Comparison of ENCODE assay signal across 8 cellular contexts in the genomic region with DNA sequence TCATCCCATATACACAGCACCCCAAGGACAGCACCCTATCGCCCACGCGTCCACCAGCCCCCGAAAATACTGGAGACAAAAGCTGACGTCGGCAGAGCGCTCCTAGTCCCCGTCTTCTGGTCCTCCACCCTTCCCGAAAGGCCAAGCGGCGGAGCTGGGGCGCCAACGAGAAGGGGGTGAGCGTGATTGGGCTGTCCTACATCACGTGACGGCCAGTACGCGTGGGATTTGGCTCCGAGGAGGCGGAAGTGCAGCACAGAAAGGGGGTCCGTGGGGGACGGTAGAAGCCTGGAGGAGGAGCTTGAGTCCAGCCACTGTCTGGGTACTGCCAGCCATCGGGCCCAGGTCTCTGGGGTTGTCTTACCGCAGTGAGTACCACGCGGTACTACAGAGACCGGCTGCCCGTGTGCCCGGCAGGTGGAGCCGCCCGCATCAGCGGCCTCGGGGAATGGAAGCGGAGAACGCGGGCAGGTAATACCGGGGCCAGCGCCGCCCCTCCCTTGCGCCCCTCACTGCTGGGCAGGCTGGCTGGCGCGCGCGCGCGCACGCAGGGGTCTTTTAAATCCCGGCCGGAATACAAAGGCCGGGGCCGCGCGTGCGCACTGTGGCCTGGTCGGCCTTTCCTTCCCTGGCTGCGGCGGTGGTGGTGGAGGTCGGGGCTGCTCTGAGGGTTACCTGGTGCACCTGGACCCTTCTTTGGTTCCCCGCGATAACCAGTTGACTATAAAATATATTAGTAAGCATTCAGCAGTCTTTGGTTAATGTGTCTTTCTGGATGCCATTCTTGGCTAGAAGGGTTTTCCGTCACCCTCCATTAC. TPM values are rescaled to one million over a fixed set of nuclear protein-coding genes. Genes with fewer than 3 reads are reported as not detected.
A peak's percentile ranks its signal among the peaks of the same experiment; 100 is the strongest.
DNase-seq lines count a peak whose midpoint lies in the region; ATAC-seq and TF ChIP-seq lines count a peak whose summit lies in the region.

Gene TDG (plus strand): TSS at position 283 of the 818 bp plus-strand sequence. CDS start 166 bp downstream, at position 449.

- H3K27me3 Mint-ChIP-seq in natural killer cell treated with Interleukin-12 subunit alpha and Interleukin-12 subunit beta and Interleukin-15 and Interleukin-18, amount 100 ng/mL, for 72 hours: no peaks in the 10 kb centered on the region

- H3K4me1 Mint-ChIP-seq in natural killer cell treated with Interleukin-12 subunit alpha and Interleukin-12 subunit beta and Interleukin-15 and Interleukin-18, amount 100 ng/mL, for 72 hours (ENCODE audit: low read depth in 2 of 2): peaks cover 33 to 35% of the 10 kb centered on the region in 2 donors

- peak within 1 kb of the TSS; percentile 68 for H3K27ac ChIP-seq in RWPE2 (ENCODE audit: poor library complexity, severe bottlenecking)

- peaks cover 33% of the 10 kb centered on the region for H3K36me3 ChIP-seq in RWPE2 (ENCODE audit: low read depth)

- H3K4me3 Mint-ChIP-seq in natural killer cell treated with Interleukin-12 subunit alpha and Interleukin-12 subunit beta and Interleukin-15 and Interleukin-18, amount 100 ng/mL, for 72 hours: peak within 1 kb of the TSS; percentile 87

- no peaks in the 10 kb centered on the region for H3K27me3 ChIP-seq in RWPE2 (ENCODE audit: insufficient read depth, poor library complexity, severe bottlenecking)

- H3K27ac Mint-ChIP-seq in natural killer cell treated with Interleukin-12 subunit alpha and Interleukin-12 subunit beta and Interleukin-15 and Interleukin-18, amount 100 ng/mL, for 72 hours: peak within 1 kb of the TSS; percentile 96 to 98

- H3K4me3 ChIP-seq in RWPE2 (ENCODE audit: severe bottlenecking): peak within 1 kb of the TSS; percentile 74

- H3K9me3 ChIP-seq in RWPE2 (ENCODE audit: severe bottlenecking): no peaks in the 10 kb centered on the region

- H3K4me1 ChIP-seq in RWPE2 (ENCODE audit: insufficient read depth, poor library complexity, severe bottlenecking): peaks cover 7% of the 10 kb centered on the region

- peaks cover 7% of the 10 kb centered on the region for H3K36me3 Mint-ChIP-seq in natural killer cell treated with Interleukin-12 subunit alpha and Interleukin-12 subunit beta and Interleukin-15 and Interleukin-18, amount 100 ng/mL, for 72 hours

- peak; percentile 95 for ATAC-seq in RWPE2 (ENCODE audit: low read depth)
- ATAC-seq in natural killer cell treated with Interleukin-12 subunit alpha and Interleukin-12 subunit beta and Interleukin-15 and Interleukin-18, amount 100 ng/mL, for 72 hours: peak; percentile 99
- ATAC-seq in stimulated activated naive CD8-positive, alpha-beta T cell treated with anti-CD3 and anti-CD28 coated beads, Interleukin-15, Interleukin-2, amounts not matched to agents 100 U/mL and 50 U/mL, for 24 hours: peak; percentile 97

- peak; percentile 18 for TF ChIP-seq CTCF in RWPE2 (IDR thresholded peaks at IDR 0.05; ENCODE audit: poor library complexity, severe bottlenecking)

- no peaks in the 10 kb centered on the region for H3K9me3 Mint-ChIP-seq in natural killer cell treated with Interleukin-12 subunit alpha and Interleukin-12 subunit beta and Interleukin-15 and Interleukin-18, amount 100 ng/mL, for 72 hours

- DNase-seq in EL (peak; percentile 99), H4 (ENCODE audit: low spot score) (peak; percentile 99), LoVo (ENCODE audit: low spot score) (peak; percentile 100), RWPE2 (ENCODE audit: low spot score) (peak; percentile 98), fibroblast of peridontal ligament (ENCODE audit: extremely low read depth) (peak; percentile 98)
- peak; percentile 95 for DNase-seq in activated T-helper 9 cell treated with anti-CD3 and anti-CD28 coated beads, Interleukin-2, amount 50 U/mL, for 16 hours (ENCODE audit: low read depth)
- peak; percentile 99 for DNase-seq in natural killer cell treated with Interleukin-12 subunit alpha and Interleukin-12 subunit beta and Interleukin-15 and Interleukin-18, amount 100 ng/mL, for 72 hours (ENCODE audit: low spot score)
- peak; percentile 97 for DNase-seq in stimulated activated naive CD8-positive, alpha-beta T cell treated with anti-CD3 and anti-CD28 coated beads, Interleukin-15, Interleukin-2, amounts not matched to agents 100 U/mL and 50 U/mL, for 24 hours

RNA-seq across cellular contexts. Expression of gene TDG, which starts in this region (rescaled TPM):
- 34.2 and 39.0 TPM in 2 replicates for total RNA-seq in H4 (2014; rRNA removed; shearing (Covaris generic))
- 10 to 100 TPM; 50.8 to 55.2 TPM for total RNA-seq in natural killer cell treated with Interleukin-12 subunit alpha and Interleukin-12 subunit beta and Interleukin-15 and Interleukin-18, amount 100 ng/mL, for 72 hours

Comparison
In these comparisons a context has a peak if more than half of its experiments do, and no peak if none do; other contexts are left out.
1. Peak in every context shown above with its lines: DNase-seq, ATAC-seq, H3K4me3 ChIP-seq and H3K27ac ChIP-seq.